ENCODE assay signal across 1 cellular context in the genomic region with DNA sequence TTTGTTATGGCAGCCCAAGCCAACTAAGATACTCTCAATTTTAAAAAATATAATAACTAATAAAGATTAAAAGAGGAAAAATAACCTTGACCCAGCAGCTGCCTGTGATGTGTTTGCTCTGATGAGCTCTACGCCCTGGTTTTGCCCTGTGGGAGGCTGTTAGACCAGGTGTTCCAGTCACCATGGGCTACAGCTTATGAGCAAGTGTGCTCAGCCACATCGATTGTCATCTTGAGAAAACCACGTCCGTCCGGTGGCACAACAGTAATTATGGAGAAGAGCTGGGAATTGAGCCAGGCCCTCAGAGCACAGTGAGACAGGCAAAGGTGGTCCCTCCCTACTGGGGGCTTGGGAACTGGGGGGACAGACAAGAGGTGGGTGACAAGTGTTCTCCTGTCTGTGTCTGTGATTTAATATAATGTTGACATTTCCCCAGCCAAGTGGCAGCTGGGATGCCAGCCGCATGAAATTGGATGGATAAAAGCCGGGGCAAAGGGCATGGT.
TF ChIP-seq lines count a peak whose summit lies in the region.

No MANE protein-coding gene starts in this region.

TF ChIP-seq in HepG2, 621 proteins besides CTCF, POLR2A, EP300 and RAD21 (continued from another document):
- TF ChIP-seq HOXD1 (CRISPR knock-in tag; IDR thresholded peaks at IDR 0.05) (no peak), BRD4 (CRISPR knock-in tag; IDR thresholded peaks at IDR 0.05) (no peak), ZKSCAN5 (CRISPR knock-in tag; IDR thresholded peaks at IDR 0.05) (no peak), TGIF2 (CRISPR knock-in tag; IDR thresholded peaks at IDR 0.05) (no peak), ZNF230 (CRISPR knock-in tag; IDR thresholded peaks at IDR 0.05) (no peak), RFX5 (IDR thresholded peaks at IDR 0.05; ENCODE audit: low read depth, low read length) (no peak), ZMAT3 (CRISPR knock-in tag; conservative IDR thresholded peaks at IDR 0.05) (no peak), ZNF629 (CRISPR knock-in tag; conservative IDR thresholded peaks at IDR 0.05) (no peak), ZSCAN22 (CRISPR knock-in tag; IDR thresholded peaks at IDR 0.05) (no peak)
- TF ChIP-seq, protein P1, sequence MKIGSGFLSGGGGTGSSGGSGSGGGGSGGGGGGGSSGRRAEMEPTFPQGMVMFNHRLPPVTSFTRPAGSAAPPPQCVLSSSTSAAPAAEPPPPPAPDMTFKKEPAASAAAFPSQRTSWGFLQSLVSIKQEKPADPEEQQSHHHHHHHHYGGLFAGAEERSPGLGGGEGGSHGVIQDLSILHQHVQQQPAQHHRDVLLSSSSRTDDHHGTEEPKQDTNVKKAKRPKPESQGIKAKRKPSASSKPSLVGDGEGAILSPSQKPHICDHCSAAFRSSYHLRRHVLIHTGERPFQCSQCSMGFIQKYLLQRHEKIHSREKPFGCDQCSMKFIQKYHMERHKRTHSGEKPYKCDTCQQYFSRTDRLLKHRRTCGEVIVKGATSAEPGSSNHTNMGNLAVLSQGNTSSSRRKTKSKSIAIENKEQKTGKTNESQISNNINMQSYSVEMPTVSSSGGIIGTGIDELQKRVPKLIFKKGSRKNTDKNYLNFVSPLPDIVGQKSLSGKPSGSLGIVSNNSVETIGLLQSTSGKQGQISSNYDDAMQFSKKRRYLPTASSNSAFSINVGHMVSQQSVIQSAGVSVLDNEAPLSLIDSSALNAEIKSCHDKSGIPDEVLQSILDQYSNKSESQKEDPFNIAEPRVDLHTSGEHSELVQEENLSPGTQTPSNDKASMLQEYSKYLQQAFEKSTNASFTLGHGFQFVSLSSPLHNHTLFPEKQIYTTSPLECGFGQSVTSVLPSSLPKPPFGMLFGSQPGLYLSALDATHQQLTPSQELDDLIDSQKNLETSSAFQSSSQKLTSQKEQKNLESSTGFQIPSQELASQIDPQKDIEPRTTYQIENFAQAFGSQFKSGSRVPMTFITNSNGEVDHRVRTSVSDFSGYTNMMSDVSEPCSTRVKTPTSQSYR (CRISPR knock-in tag; IDR thresholded peaks at IDR 0.05; ENCODE audit: borderline replicate concordance) = no peak
- TF ChIP-seq, protein P2, sequence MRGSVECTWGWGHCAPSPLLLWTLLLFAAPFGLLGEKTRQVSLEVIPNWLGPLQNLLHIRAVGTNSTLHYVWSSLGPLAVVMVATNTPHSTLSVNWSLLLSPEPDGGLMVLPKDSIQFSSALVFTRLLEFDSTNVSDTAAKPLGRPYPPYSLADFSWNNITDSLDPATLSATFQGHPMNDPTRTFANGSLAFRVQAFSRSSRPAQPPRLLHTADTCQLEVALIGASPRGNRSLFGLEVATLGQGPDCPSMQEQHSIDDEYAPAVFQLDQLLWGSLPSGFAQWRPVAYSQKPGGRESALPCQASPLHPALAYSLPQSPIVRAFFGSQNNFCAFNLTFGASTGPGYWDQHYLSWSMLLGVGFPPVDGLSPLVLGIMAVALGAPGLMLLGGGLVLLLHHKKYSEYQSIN (CRISPR knock-in tag; IDR thresholded peaks at IDR 0.05; ENCODE audit: borderline replicate concordance) = no peak
- TF ChIP-seq, protein P3, sequence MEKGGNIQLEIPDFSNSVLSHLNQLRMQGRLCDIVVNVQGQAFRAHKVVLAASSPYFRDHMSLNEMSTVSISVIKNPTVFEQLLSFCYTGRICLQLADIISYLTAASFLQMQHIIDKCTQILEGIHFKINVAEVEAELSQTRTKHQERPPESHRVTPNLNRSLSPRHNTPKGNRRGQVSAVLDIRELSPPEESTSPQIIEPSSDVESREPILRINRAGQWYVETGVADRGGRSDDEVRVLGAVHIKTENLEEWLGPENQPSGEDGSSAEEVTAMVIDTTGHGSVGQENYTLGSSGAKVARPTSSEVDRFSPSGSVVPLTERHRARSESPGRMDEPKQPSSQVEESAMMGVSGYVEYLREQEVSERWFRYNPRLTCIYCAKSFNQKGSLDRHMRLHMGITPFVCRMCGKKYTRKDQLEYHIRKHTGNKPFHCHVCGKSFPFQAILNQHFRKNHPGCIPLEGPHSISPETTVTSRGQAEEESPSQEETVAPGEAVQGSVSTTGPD (CRISPR knock-in tag; IDR thresholded peaks at IDR 0.05) = no peak
